Comparison of ENCODE assay signal across 21 cellular contexts in genomic region chr10:125757742-125758141, GRCh38. TPM values are rescaled to one million over a fixed set of nuclear protein-coding genes. Genes with fewer than 3 reads are reported as not detected.
DNase-seq lines count a peak whose midpoint lies in the region; ATAC-seq and TF ChIP-seq lines count a peak whose summit lies in the region.
"Had no signal": no experiment of that assay in that cellular context is flagged by ENCODE, and none has a peak within 500 bp of the region (broad histone marks: within the 10 kb centered on the region; RNA-seq: fewer than 3 reads in every experiment).

No MANE protein-coding gene starts in this region.

- H3K9me3 ChIP-seq in HEK293 (ENCODE audit: control insufficient read depth, insufficient read depth, low read depth, low read length): no peaks in the 10 kb centered on the region
- no peaks in the 10 kb centered on the region for H3K9me3 ChIP-seq in esophagus muscularis mucosa
- H3K9me3 ChIP-seq: A549, Caco-2 had no signal

- H3K36me3 Mint-ChIP-seq in activated T-cell treated with anti-CD3 and anti-CD28 coated beads, Interleukin-2, amount 50 U/mL, for 24 hours (ENCODE audit: low read depth): peaks cover 91% of the 10 kb centered on the region
- H3K36me3 Mint-ChIP-seq in activated T-cell treated with anti-CD3 and anti-CD28 coated beads, Interleukin-2, amount 50 U/mL, for 72 hours (ENCODE audit: insufficient read depth in 2 of 2): peaks cover 10 to 39% of the 10 kb centered on the region in 2 donors
- H3K36me3 Mint-ChIP-seq in central memory CD8-positive, alpha-beta T cell (ENCODE audit: insufficient read depth): peaks cover 62% of the 10 kb centered on the region

- no peak for TF ChIP-seq POLR2A in esophagus muscularis mucosa (IDR thresholded peaks at IDR 0.05; ENCODE audit: low read depth)

- H3K4me1 Mint-ChIP-seq in activated T-cell treated with anti-CD3 and anti-CD28 coated beads, Interleukin-2, amount 50 U/mL, for 24 hours (ENCODE audit: low read depth): peaks cover 3% of the 10 kb centered on the region
- peaks cover 10% of the 10 kb centered on the region for H3K4me1 Mint-ChIP-seq in activated T-cell treated with anti-CD3 and anti-CD28 coated beads, Interleukin-2, amount 50 U/mL, for 72 hours (ENCODE audit: low read depth)
- H3K4me1 Mint-ChIP-seq in central memory CD8-positive, alpha-beta T cell: peaks cover 28% of the 10 kb centered on the region

- H3K4me1 ChIP-seq in HEK293 (ENCODE audit: control insufficient read depth, insufficient read depth, low read length) (peaks cover 17% of the 10 kb centered on the region), esophagus muscularis mucosa (no peaks in the 10 kb centered on the region)
- H3K4me1 ChIP-seq: A549, Caco-2 had no signal

- TF ChIP-seq CTCF in HEK293 (tag by site-specific recombination; IDR thresholded peaks at IDR 0.05) (no peak), esophagus muscularis mucosa (IDR thresholded peaks at IDR 0.05) (no peak), GM13977 (IDR thresholded peaks at IDR 0.05; ENCODE audit: extremely low read depth, insufficient read depth, missing control alignments) (no peak)

- no peaks in the 10 kb centered on the region for H3K27me3 ChIP-seq in esophagus muscularis mucosa

- H3K27ac ChIP-seq in HEK293 (ENCODE audit: extremely low read depth, low read depth, low read length) (no peak overlapping the region), esophagus muscularis mucosa (replicated peaks in 1 of 4) (no peak overlapping the region)
- H3K27ac ChIP-seq: A549, HL-60 had no signal

- H3K4me3 Mint-ChIP-seq in activated T-cell treated with anti-CD3 and anti-CD28 coated beads, Interleukin-2, amount 50 U/mL, for 24 hours: no peak overlapping the region
- H3K4me3 Mint-ChIP-seq in activated T-cell treated with anti-CD3 and anti-CD28 coated beads, Interleukin-2, amount 50 U/mL, for 72 hours: no peak overlapping the region
- H3K4me3 Mint-ChIP-seq in central memory CD8-positive, alpha-beta T cell: no peak overlapping the region
- H3K4me3 Mint-ChIP-seq: CD4-positive, alpha-beta T cell; H9 had no signal

- H3K27me3 Mint-ChIP-seq in activated T-cell treated with anti-CD3 and anti-CD28 coated beads, Interleukin-2, amount 50 U/mL, for 24 hours: no peaks in the 10 kb centered on the region
- H3K27me3 Mint-ChIP-seq in activated T-cell treated with anti-CD3 and anti-CD28 coated beads, Interleukin-2, amount 50 U/mL, for 72 hours (ENCODE audit: low read depth): no peaks in the 10 kb centered on the region
- H3K27me3 Mint-ChIP-seq in central memory CD8-positive, alpha-beta T cell: no peaks in the 10 kb centered on the region
- H3K27me3 Mint-ChIP-seq: CD4-positive, alpha-beta T cell had no signal

- no peak for ATAC-seq in activated T-cell treated with anti-CD3 and anti-CD28 coated beads, Interleukin-2, amount 50 U/mL, for 72 hours (replicated peaks in 1 of 2)
- ATAC-seq in central memory CD8-positive, alpha-beta T cell (replicated peaks; ENCODE audit: extremely low read depth, poor library complexity, severe bottlenecking): no peak
- no peak for ATAC-seq in activated CD4-positive, CD25-positive, alpha-beta regulatory T cell treated with anti-CD3 and anti-CD28 coated beads, Interleukin-2, amount 50 U/mL, for 24 hours
- ATAC-seq: A549 had no signal

- no peak for TF ChIP-seq EP300 in esophagus muscularis mucosa (IDR thresholded peaks at IDR 0.05)

- H3K36me3 ChIP-seq in HEK293 (ENCODE audit: control insufficient read depth in 2 of 2, insufficient read depth in 1 of 2, low read length in 2 of 2) (peaks cover 79 to 85% of the 10 kb centered on the region in 2 experiments), esophagus muscularis mucosa (peaks cover 44 to 98% (median 76%) of the 10 kb centered on the region in 4 donors)

- H3K9me3 Mint-ChIP-seq in activated T-cell treated with anti-CD3 and anti-CD28 coated beads, Interleukin-2, amount 50 U/mL, for 24 hours: no peaks in the 10 kb centered on the region
- H3K9me3 Mint-ChIP-seq in activated T-cell treated with anti-CD3 and anti-CD28 coated beads, Interleukin-2, amount 50 U/mL, for 72 hours: no peaks in the 10 kb centered on the region
- H3K9me3 Mint-ChIP-seq in central memory CD8-positive, alpha-beta T cell: no peaks in the 10 kb centered on the region
- H3K9me3 Mint-ChIP-seq: CD4-positive, alpha-beta T cell; H9 had no signal

- intact Hi-C loops in esophagus muscularis mucosa (cut with DNase I): no loop called here

- H3K4me3 ChIP-seq in HEK293 (ENCODE audit: low read depth, low read length) (no peak overlapping the region), esophagus muscularis mucosa (no peak overlapping the region)
- H3K4me3 ChIP-seq: A549 had no signal

- peak overlapping the region; percentile 67 for H3K27ac Mint-ChIP-seq in activated T-cell treated with anti-CD3 and anti-CD28 coated beads, Interleukin-2, amount 50 U/mL, for 24 hours
- no peak overlapping the region for H3K27ac Mint-ChIP-seq in activated T-cell treated with anti-CD3 and anti-CD28 coated beads, Interleukin-2, amount 50 U/mL, for 72 hours
- H3K27ac Mint-ChIP-seq in central memory CD8-positive, alpha-beta T cell (ENCODE audit: low read depth): peak overlapping the region; percentile 39
- H3K27ac Mint-ChIP-seq: CD4-positive, alpha-beta T cell; H9 had no signal

- POLR2A ChIA-PET in HEK293 (lab: Yijun Ruan, JAX): no interaction called here

- 94% methylated on average over 4 of the region's 4 CpGs for WGBS in esophagus muscularis mucosa

- in situ Hi-C loops in GM13977 (cut with MboI; ENCODE audit: low pct_unique_long_range_greater_than_20kb, low sequenced_read_pairs, unreplicated experiment): no loop called here

- no peak for DNase-seq in activated T-cell treated with anti-CD3 and anti-CD28 coated beads, Interleukin-2, amount 50 U/mL, for 24 hours
- DNase-seq in activated T-cell treated with anti-CD3 and anti-CD28 coated beads, Interleukin-2, amount 50 U/mL, for 72 hours: no peak
- DNase-seq in central memory CD8-positive, alpha-beta T cell (ENCODE audit: low spot score in 2 of 2): no peak
- DNase-seq in esophagus muscularis mucosa (ENCODE audit: extremely low spot score): peak; percentile 53
- no peak for DNase-seq in SIG-M5 treated with dmso at 0.1 percent for 504 hours (lab: John Stamatoyannopoulos, UW; ENCODE audit: unreplicated experiment)
- no peak for DNase-seq in GM13977 (ENCODE audit: low spot score)
- DNase-seq: AML-193; Caco-2; CD4-positive, alpha-beta T cell; DMS153; DMS79; GF-D8; H9; IMR-90 had no signal

- CTCF ChIA-PET in HEK293 (lab: Yijun Ruan, JAX): no interaction called here

TF ChIP-seq in HEK293, 187 proteins besides CTCF, POLR2A, EP300 and RAD21:
- TF ChIP-seq ZNF133 (tag by site-specific recombination; IDR thresholded peaks at IDR 0.05): peak; percentile 69
- no peak for TF ChIP-seq ZFP37 (tag by site-specific recombination; IDR thresholded peaks at IDR 0.05)

RNA-seq across cellular contexts. Expression of gene MMP21, which starts 17.9 kb away (rescaled TPM):
- total RNA-seq in activated T-cell treated with anti-CD3 and anti-CD28 coated beads, Interleukin-2, amount 50 U/mL, for 72 hours: not detected
- not detected for total RNA-seq in esophagus muscularis mucosa
- total RNA-seq: Caco-2, Daoy, H1, H9, HT1080, IMR-90 had no signal

RNA-seq across cellular contexts. Expression of gene EDRF1, which starts 38.2 kb away (rescaled TPM):
- total RNA-seq in activated T-cell treated with anti-CD3 and anti-CD28 coated beads, Interleukin-2, amount 50 U/mL, for 72 hours: 10 to 100 TPM; 25.1 to 26.3 TPM
- 10 to 100 TPM in 3 of 4 donors, 1 to 10 TPM in 1; 9.9 to 17.4 (median 13.3) TPM for total RNA-seq in esophagus muscularis mucosa
